In genomic region chrX:125646195-125646594, GRCh38 we compare ENCODE assay signal across 15 cellular contexts.
DNase-seq lines count a peak whose midpoint lies in the region; ATAC-seq and TF ChIP-seq lines count a peak whose summit lies in the region.
"Had no signal": no experiment of that assay in that cellular context is flagged by ENCODE, and none has a peak within 500 bp of the region (broad histone marks: within the 10 kb centered on the region; RNA-seq: fewer than 3 reads in every experiment).

No MANE protein-coding gene starts in this region.

- no peaks in the 10 kb centered on the region for H3F3A ChIP-seq in GM23248 (ENCODE audit: insufficient read depth)

- WGBS in GM23248 (ENCODE audit: low coverage in 1 of 2, low lambda C conversion rate in 2 of 2, missing lambda C conversion rate in 2 of 2), 2 experiments = 10 to 38% methylated on average over 2 of the region's 2 CpGs

- peak; percentile 15 for DNase-seq in activated CD4-positive, alpha-beta T cell treated with anti-CD3 and anti-CD28 coated beads for 36 hours
- no peak for DNase-seq in activated CD4-positive, alpha-beta T cell treated with anti-CD3 and anti-CD28 coated beads, Interleukin-2, amount 10 ng/mL, durations not matched to agents 24 days and 14 days
- DNase-seq in GM23248 (peak; percentile 0), SJCRH30 (peak; percentile 7 to 37), neural crest cell (ENCODE audit: low read depth, low spot score) (no peak), RKO (ENCODE audit: low spot score) (no peak)
- DNase-seq: activated naive CD4-positive, alpha-beta T cell treated with Interleukin-2 at 50 U/mL for 16 hours; immature natural killer cell; NCI-H1092; NCI-H510A had no signal

- no peaks in the 10 kb centered on the region for H3K9me3 ChIP-seq in GM23248 (ENCODE audit: low read depth)
- H3K9me3 ChIP-seq in SJCRH30 (replicated peaks) = no peaks in the 10 kb centered on the region
- H3K9me3 ChIP-seq: right atrium auricular region had no signal

- H3K4me1 Mint-ChIP-seq in activated CD4-positive, alpha-beta T cell treated with anti-CD3 and anti-CD28 coated beads for 36 hours = no peaks in the 10 kb centered on the region
- H3K4me1 Mint-ChIP-seq in activated CD4-positive, alpha-beta T cell treated with anti-CD3 and anti-CD28 coated beads, Interleukin-2, amount 10 ng/mL, durations not matched to agents 24 days and 14 days = no peaks in the 10 kb centered on the region
- no peaks in the 10 kb centered on the region for H3K4me1 Mint-ChIP-seq in neural crest cell
- H3K4me1 Mint-ChIP-seq: immature natural killer cell had no signal

- ATAC-seq in activated CD4-positive, alpha-beta T cell treated with anti-CD3 and anti-CD28 coated beads for 36 hours = no peak
- ATAC-seq in HG02763 (IDR thresholded peaks at IDR 0.05; ENCODE audit: unreplicated experiment) (no peak), GM18909 (IDR thresholded peaks at IDR 0.05; ENCODE audit: poor library complexity, unreplicated experiment) (no peak)
- ATAC-seq: activated CD4-positive, CD25-positive, alpha-beta regulatory T cell treated with anti-CD3 and anti-CD28 coated beads, Interleukin-2, amount 50 U/mL, for 24 hours had no signal

- no peaks in the 10 kb centered on the region for H3K27me3 Mint-ChIP-seq in activated CD4-positive, alpha-beta T cell treated with anti-CD3 and anti-CD28 coated beads for 36 hours
- no peaks in the 10 kb centered on the region for H3K27me3 Mint-ChIP-seq in activated CD4-positive, alpha-beta T cell treated with anti-CD3 and anti-CD28 coated beads, Interleukin-2, amount 10 ng/mL, durations not matched to agents 24 days and 14 days
- H3K27me3 Mint-ChIP-seq in neural crest cell (ENCODE audit: low read depth) = no peaks in the 10 kb centered on the region

- no peak overlapping the region for H3K27ac Mint-ChIP-seq in activated CD4-positive, alpha-beta T cell treated with anti-CD3 and anti-CD28 coated beads for 36 hours
- H3K27ac Mint-ChIP-seq in activated CD4-positive, alpha-beta T cell treated with anti-CD3 and anti-CD28 coated beads, Interleukin-2, amount 10 ng/mL, durations not matched to agents 24 days and 14 days = no peak overlapping the region
- no peak overlapping the region for H3K27ac Mint-ChIP-seq in neural crest cell (ENCODE audit: unreplicated experiment)
- H3K27ac Mint-ChIP-seq: immature natural killer cell had no signal

- H3K36me3 Mint-ChIP-seq in activated CD4-positive, alpha-beta T cell treated with anti-CD3 and anti-CD28 coated beads for 36 hours (ENCODE audit: low read depth) = no peaks in the 10 kb centered on the region
- H3K36me3 Mint-ChIP-seq in activated CD4-positive, alpha-beta T cell treated with anti-CD3 and anti-CD28 coated beads, Interleukin-2, amount 10 ng/mL, durations not matched to agents 24 days and 14 days (ENCODE audit: low read depth) = no peaks in the 10 kb centered on the region
- H3K36me3 Mint-ChIP-seq in neural crest cell (ENCODE audit: low read depth) = peaks cover 7% of the 10 kb centered on the region
- H3K36me3 Mint-ChIP-seq: immature natural killer cell had no signal

- H3K9me3 Mint-ChIP-seq in activated CD4-positive, alpha-beta T cell treated with anti-CD3 and anti-CD28 coated beads for 36 hours (ENCODE audit: low read depth) = no peaks in the 10 kb centered on the region
- no peaks in the 10 kb centered on the region for H3K9me3 Mint-ChIP-seq in activated CD4-positive, alpha-beta T cell treated with anti-CD3 and anti-CD28 coated beads, Interleukin-2, amount 10 ng/mL, durations not matched to agents 24 days and 14 days
- H3K9me3 Mint-ChIP-seq in neural crest cell = peaks cover 12% of the 10 kb centered on the region

- no peak overlapping the region for H3K4me3 Mint-ChIP-seq in activated CD4-positive, alpha-beta T cell treated with anti-CD3 and anti-CD28 coated beads for 36 hours
- H3K4me3 Mint-ChIP-seq in activated CD4-positive, alpha-beta T cell treated with anti-CD3 and anti-CD28 coated beads, Interleukin-2, amount 10 ng/mL, durations not matched to agents 24 days and 14 days = no peak overlapping the region
- H3K4me3 Mint-ChIP-seq in neural crest cell = no peak overlapping the region
- H3K4me3 Mint-ChIP-seq: immature natural killer cell had no signal

- CTCF ChIA-PET in activated CD4-positive, alpha-beta T cell treated with anti-CD3 and anti-CD28 coated beads for 36 hours (lab: Charles Lee) = no interaction called here

- H3K27ac ChIP-seq in GM23248 (no peak overlapping the region), SJCRH30 (no peak overlapping the region)
- H3K27ac ChIP-seq: HL-60, right atrium auricular region had no signal

- H4K20me1 ChIP-seq in GM23248 (ENCODE audit: insufficient read depth) = no peaks in the 10 kb centered on the region

- H3K4me3 ChIP-seq in GM23248 = no peak overlapping the region
- H3K4me3 ChIP-seq in SJCRH30 = no peak overlapping the region
- H3K4me3 ChIP-seq: right atrium auricular region had no signal

- H3K9me2 ChIP-seq in GM23248 (ENCODE audit: insufficient read depth) = no peaks in the 10 kb centered on the region

- H3K9ac ChIP-seq in GM23248 = no peak overlapping the region

- no peak overlapping the region for H2AFZ ChIP-seq in GM23248

- no peaks in the 10 kb centered on the region for H3K79me2 ChIP-seq in GM23248 (ENCODE audit: insufficient read depth)

- H3K27me3 ChIP-seq in GM23248 (replicated peaks; ENCODE audit: insufficient read depth) (no peaks in the 10 kb centered on the region), SJCRH30 (no peaks in the 10 kb centered on the region)
- H3K27me3 ChIP-seq: right atrium auricular region had no signal

- in situ Hi-C loops in GM23248 (cut with MboI) = no loop called here

- H3K4me1 ChIP-seq in GM23248 (ENCODE audit: insufficient read depth) = no peaks in the 10 kb centered on the region
- no peaks in the 10 kb centered on the region for H3K4me1 ChIP-seq in SJCRH30
- H3K4me1 ChIP-seq: right atrium auricular region had no signal

- intact Hi-C loops in activated CD4-positive, alpha-beta T cell treated with anti-CD3 and anti-CD28 coated beads for 36 hours (cut with DNase I, micrococcal nuclease) = loop anchor here in 1 of 2 experiments (10.0 kb wide), 1 partner anchor 511 kb away; no protein-coding TSS in a partner anchor
- intact Hi-C loops in activated CD4-positive, alpha-beta T cell treated with anti-CD3 and anti-CD28 coated beads, Interleukin-2, amount 10 ng/mL, durations not matched to agents 24 days and 14 days (cut with micrococcal nuclease) = no loop called here

- TF ChIP-seq CTCF in neural crest cell (conservative IDR thresholded peaks at IDR 0.05) = peak; percentile 53

- H3K36me3 ChIP-seq in GM23248 (ENCODE audit: low read depth) = no peaks in the 10 kb centered on the region
- no peaks in the 10 kb centered on the region for H3K36me3 ChIP-seq in SJCRH30
- H3K36me3 ChIP-seq: right atrium auricular region had no signal

- H3K4me2 ChIP-seq in GM23248 (ENCODE audit: unreplicated experiment) = no peak overlapping the region

- POLR2A ChIA-PET in activated CD4-positive, alpha-beta T cell treated with anti-CD3 and anti-CD28 coated beads for 36 hours (lab: Charles Lee) = no interaction called here

Comparison
In these comparisons a context has a peak if more than half of its experiments do, and no peak if none do; other contexts are left out.
1. DNase-seq: peak in activated CD4-positive, alpha-beta T cell treated with anti-CD3 and anti-CD28 coated beads for 36 hours (single experiment), GM23248 (single experiment) and SJCRH30 (2 of 2); none in activated CD4-positive, alpha-beta T cell treated with anti-CD3 and anti-CD28 coated beads, Interleukin-2, amount 10 ng/mL, durations not matched to agents 24 days and 14 days (single experiment), neural crest cell (single experiment) and RKO (single experiment).